In the genomic region with DNA sequence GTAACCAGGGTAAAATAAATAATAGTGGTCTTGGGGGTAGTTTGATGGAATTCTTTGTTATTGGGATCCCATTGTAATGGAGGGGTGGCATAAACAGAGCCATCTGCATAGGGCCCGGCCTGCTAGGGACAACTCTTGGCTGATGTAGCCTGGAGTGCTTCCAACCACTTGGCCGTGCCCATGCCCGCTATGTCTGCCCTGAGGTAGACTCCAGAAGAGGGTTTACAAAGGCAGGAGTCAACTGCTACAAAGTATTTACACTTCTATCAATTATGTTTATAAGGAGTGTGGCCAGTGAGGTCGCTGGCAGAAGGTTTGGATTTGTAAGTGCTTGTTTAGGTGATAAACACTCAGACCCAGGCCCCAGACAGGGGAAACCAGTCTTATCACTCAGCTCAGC, we compare ENCODE assay signal across 19 cellular contexts. TPM values are rescaled to one million over a fixed set of nuclear protein-coding genes. Genes with fewer than 3 reads are reported as not detected.
DNase-seq lines count a peak whose midpoint lies in the region; ATAC-seq and TF ChIP-seq lines count a peak whose summit lies in the region.
"Had no signal": no experiment of that assay in that cellular context is flagged by ENCODE, and none has a peak within 500 bp of the region (broad histone marks: within the 10 kb centered on the region; RNA-seq: fewer than 3 reads in every experiment).

No MANE protein-coding gene starts in this region.

- H3K27ac Mint-ChIP-seq in brain = peak overlapping the region in 4 of 5 experiments; percentile 2 to 30 (median 14)
- H3K27ac Mint-ChIP-seq in mesothelial cell of epicardium = peak overlapping the region; percentile 89
- H3K27ac Mint-ChIP-seq: activated B cell treated with CpG ODN at 0.5 μM for 24 hours; activated naive CD8-positive, alpha-beta T cell treated with anti-CD3 and anti-CD28 coated beads for 36 hours; CD4-positive, alpha-beta T cell; T-helper 17 cell had no signal

- ATAC-seq in GM21447 (IDR thresholded peaks at IDR 0.05; ENCODE audit: unreplicated experiment) = no peak
- ATAC-seq: right lobe of liver, T-helper 17 cell had no signal

- peaks cover 71% of the 10 kb centered on the region for H3K4me1 Mint-ChIP-seq in brain
- peaks cover 70% of the 10 kb centered on the region for H3K4me1 Mint-ChIP-seq in mesothelial cell of epicardium
- H3K4me1 Mint-ChIP-seq: activated B cell treated with CpG ODN at 0.5 μM for 24 hours; activated naive CD8-positive, alpha-beta T cell treated with anti-CD3 and anti-CD28 coated beads for 36 hours; T-helper 17 cell had no signal

- POLR2A ChIA-PET in HEK293T (lab: Yijun Ruan, JAX) = no interaction called here

- H3K9me3 Mint-ChIP-seq in brain (no peaks in the 10 kb centered on the region), mesothelial cell of epicardium (no peaks in the 10 kb centered on the region)
- H3K9me3 Mint-ChIP-seq: activated B cell treated with CpG ODN at 0.5 μM for 24 hours; activated naive CD8-positive, alpha-beta T cell treated with anti-CD3 and anti-CD28 coated beads for 36 hours; CD4-positive, alpha-beta T cell had no signal

- DNase-seq in DMS53 (lab: John Stamatoyannopoulos, UW) (peak; percentile 47), NCI-H1105 treated with DMSO at 0.1 percent for 48 hours (lab: John Stamatoyannopoulos, UW) (peak; percentile 48), mesothelial cell of epicardium (ENCODE audit: low spot score in 2 of 2, unreplicated experiment in 2 of 2) (no peak), HEK293T (ENCODE audit: extremely low spot score) (no peak), MG63 (no peak)
- no peak for DNase-seq in activated CD8-positive, alpha-beta memory T cell treated with anti-CD3 and anti-CD28 coated beads, Interleukin-2, amount 50 U/mL, for 48 hours
- DNase-seq: activated B cell treated with CpG ODN at 0.5 μM for 24 hours; activated naive CD8-positive, alpha-beta T cell treated with anti-CD3 and anti-CD28 coated beads for 36 hours; CD4-positive, alpha-beta T cell; HCEC 1CT; NCI-H2171 treated with DMSO at 0.1 percent for 48 hours; right lobe of liver; stimulated activated naive CD4-positive, alpha-beta T cell; T-helper 17 cell had no signal

- H3K36me3 Mint-ChIP-seq in brain (peaks cover 27% of the 10 kb centered on the region), mesothelial cell of epicardium (peaks cover 20% of the 10 kb centered on the region)

- H3K9me3 ChIP-seq in MG63 = no peaks in the 10 kb centered on the region
- H3K9me3 ChIP-seq: breast epithelium, right lobe of liver, vagina had no signal

- CTCF ChIA-PET in HEK293T (lab: Yijun Ruan, JAX) = no interaction called here

- TF ChIP-seq CTCF in brain (conservative IDR thresholded peaks at IDR 0.05) = no peak
- no peak for TF ChIP-seq CTCF in mesothelial cell of epicardium (IDR thresholded peaks at IDR 0.05; ENCODE audit: unreplicated experiment)

- H3K4me3 ChIP-seq in MG63 = no peak overlapping the region
- H3K4me3 ChIP-seq: right lobe of liver had no signal

- H3K27me3 Mint-ChIP-seq in brain (no peaks in the 10 kb centered on the region), mesothelial cell of epicardium (ENCODE audit: low read depth) (no peaks in the 10 kb centered on the region)
- H3K27me3 Mint-ChIP-seq: activated B cell treated with CpG ODN at 0.5 μM for 24 hours; activated naive CD8-positive, alpha-beta T cell treated with anti-CD3 and anti-CD28 coated beads for 36 hours; CD4-positive, alpha-beta T cell; T-helper 17 cell had no signal

- H3K4me3 Mint-ChIP-seq in brain (peak overlapping the region in 1 of 5 experiments; percentile 2), mesothelial cell of epicardium (no peak overlapping the region)
- H3K4me3 Mint-ChIP-seq: activated B cell treated with CpG ODN at 0.5 μM for 24 hours; activated naive CD8-positive, alpha-beta T cell treated with anti-CD3 and anti-CD28 coated beads for 36 hours; CD4-positive, alpha-beta T cell; T-helper 17 cell had no signal

- peaks cover 51% of the 10 kb centered on the region for H3K36me3 ChIP-seq in MG63
- H3K36me3 ChIP-seq: breast epithelium, right lobe of liver, vagina had no signal

- H3K27me3 ChIP-seq in MG63 = no peaks in the 10 kb centered on the region
- H3K27me3 ChIP-seq: breast epithelium, right lobe of liver, vagina had no signal

TF ChIP-seq in HEK293T, 16 proteins besides CTCF, POLR2A, EP300 and RAD21:
- TF ChIP-seq LEF1 (IDR thresholded peaks at IDR 0.05; ENCODE audit: borderline replicate concordance) (no peak), BHLHE40 (IDR thresholded peaks at IDR 0.05; ENCODE audit: borderline replicate concordance) (no peak)

RNA-seq across cellular contexts. Expression of gene RASL11B, which starts 8.1 kb away (rescaled TPM):
- polyA plus RNA-seq in brain (ENCODE audit: insufficient read depth, low read depth, low replicate concordance) = 9.4 TPM
- 22.7 to 26.1 TPM (median 24.7 TPM) in 3 replicates for total RNA-seq in mesothelial cell of epicardium
- 1.2 TPM in 1 of 2 replicates, not detected in the other for total RNA-seq in MG63 (2014; rRNA removed; shearing (Covaris generic); ENCODE audit: low replicate concordance)
- total RNA-seq: activated B cell treated with CpG ODN at 0.5 μM for 24 hours, dermis microvascular lymphatic vessel endothelial cell, T-helper 17 cell had no signal

Comparison
In these comparisons a context has a peak if more than half of its experiments do, and no peak if none do; other contexts are left out.
1. DNase-seq: peak in DMS53 (single experiment) and NCI-H1105 treated with DMSO at 0.1 percent for 48 hours (single experiment); none in mesothelial cell of epicardium (0 of 2), activated CD8-positive, alpha-beta memory T cell treated with anti-CD3 and anti-CD28 coated beads, Interleukin-2, amount 50 U/mL, for 48 hours (single experiment), HEK293T (single experiment) and MG63 (single experiment).
2. RNA of gene RASL11B, which starts 8.1 kb away (total RNA-seq): 22.7 to 26.1 TPM in mesothelial cell of epicardium; 1.2 TPM in MG63; every median in the first group is over 10 times any median in the second.